8 cellular contexts compared by ENCODE assay signal in the genomic region with DNA sequence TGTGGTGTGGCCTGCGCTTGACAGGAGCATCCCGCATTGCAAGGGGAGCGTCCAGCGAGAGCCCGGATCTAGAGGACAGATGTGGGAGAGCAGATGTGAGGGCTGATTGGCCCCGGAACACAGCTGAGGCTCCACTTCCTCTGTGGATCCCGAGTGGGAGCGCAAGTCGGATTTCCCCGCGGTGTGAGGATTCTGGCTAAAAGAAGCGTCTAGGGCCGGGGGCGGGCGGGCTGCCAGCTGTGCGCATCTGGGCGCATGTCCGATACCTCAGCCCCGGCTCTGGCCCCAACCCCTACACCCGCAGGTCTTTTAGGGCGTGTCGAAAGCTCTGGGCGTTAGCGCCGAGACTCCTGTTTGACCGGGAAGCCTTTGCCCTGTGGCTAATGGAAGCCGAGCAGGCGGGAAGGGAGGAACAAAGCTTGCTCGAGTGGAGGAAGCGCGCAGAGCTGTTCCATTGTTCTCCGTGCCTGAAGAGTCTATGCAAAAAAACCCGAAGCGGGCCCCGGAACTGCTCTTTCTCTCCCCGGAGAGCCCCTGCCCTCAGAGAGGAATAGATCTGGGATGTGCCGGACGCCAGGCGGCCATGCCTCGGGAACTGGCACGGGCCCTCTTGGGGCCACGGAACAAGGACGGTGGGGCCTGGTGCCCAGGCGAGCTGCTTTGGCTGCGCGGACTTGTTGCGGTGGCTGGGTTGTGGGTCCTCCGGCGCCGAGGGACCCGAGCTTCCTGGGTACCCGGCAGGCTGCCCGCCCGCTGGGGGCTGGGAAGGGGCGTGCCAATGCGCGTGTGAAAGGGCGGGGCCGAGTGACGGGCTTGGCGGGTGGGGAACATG.
DNase-seq lines count a peak whose midpoint lies in the region; ATAC-seq and TF ChIP-seq lines count a peak whose summit lies in the region.

No MANE protein-coding gene starts in this region.

- H2AFZ ChIP-seq in trophoblast cell (ENCODE audit: insufficient read depth, low read length, poor library complexity): no peak overlapping the region

- ATAC-seq in GM18505 (IDR thresholded peaks at IDR 0.05; ENCODE audit: unreplicated experiment): no peak

- H3K9ac ChIP-seq in BLaER1 (peak overlapping the region; percentile 71), trophoblast cell (ENCODE audit: low read length) (peak overlapping the region; percentile 72)

- H3K27me3 ChIP-seq in BLaER1 (no peaks in the 10 kb centered on the region), adrenal gland (no peaks in the 10 kb centered on the region), trophoblast cell (ENCODE audit: insufficient read depth, low read length) (peaks cover 7% of the 10 kb centered on the region)

- H3K4ac ChIP-seq in trophoblast cell (ENCODE audit: low read depth, low read length): peak overlapping the region; percentile 18

- H3K4me2 ChIP-seq in BLaER1 (peak overlapping the region; percentile 93), trophoblast cell (ENCODE audit: low read length) (peak overlapping the region; percentile 88)

- peak overlapping the region; percentile 48 for H4K12ac ChIP-seq in trophoblast cell (ENCODE audit: low read depth, low read length)

- TF ChIP-seq POLR2A in adrenal gland (IDR thresholded peaks at IDR 0.05) (no peak), GM18505 (IDR thresholded peaks at IDR 0.05; ENCODE audit: borderline replicate concordance, extremely low read depth, insufficient read depth, insufficient read length) (no peak)

- H3K79me2 ChIP-seq in trophoblast cell (ENCODE audit: control insufficient read depth, insufficient read depth, low read length, poor library complexity): peaks cover 2% of the 10 kb centered on the region

- DNase-seq in NCI-H1092 treated with DMSO at 0.1 percent for 48 hours (lab: John Stamatoyannopoulos, UW): peak; percentile 83
- DNase-seq in adrenal gland: peak; percentile 20 to 77 (median 44)
- DNase-seq in cardiac septum (ENCODE audit: low spot score): peak; percentile 91
- peak; percentile 80 to 89 for DNase-seq in trophoblast cell
- no peak for DNase-seq in activated gamma-delta T cell treated with Interleukin-2 at 50 U/mL for 16 hours
- DNase-seq in activated CD4-positive, alpha-beta T cell treated with anti-CD3 and anti-CD28 coated beads, Interleukin-2, amount 50 U/mL, for 1 hour: no peak

- H3K4me1 ChIP-seq in BLaER1 (peaks cover 88% of the 10 kb centered on the region), adrenal gland (replicated peaks in 1 of 2) (peaks cover 8 to 11% of the 10 kb centered on the region in 2 donors), trophoblast cell (ENCODE audit: control insufficient read depth in 1 of 2, insufficient read depth in 2 of 2, low read length in 2 of 2) (peaks cover 21 to 23% of the 10 kb centered on the region in 2 experiments)

- H4K91ac ChIP-seq in trophoblast cell (ENCODE audit: low read depth, low read length): peak overlapping the region; percentile 64

- no peak overlapping the region for H2AK5ac ChIP-seq in trophoblast cell (ENCODE audit: low read length)

- peak overlapping the region; percentile 67 for H4K8ac ChIP-seq in trophoblast cell (ENCODE audit: low read depth, low read length)

- H3K27ac ChIP-seq in BLaER1: peak overlapping the region; percentile 71
- peak overlapping the region in 2 of 5 donors; percentile 65 to 73 for H3K27ac ChIP-seq in adrenal gland
- H3K27ac ChIP-seq in trophoblast cell (ENCODE audit: low read depth, low read length): peak overlapping the region; percentile 11

- H3K4me3 ChIP-seq in BLaER1: peak overlapping the region; percentile 72
- peak overlapping the region in 1 of 4 donors; percentile 62 for H3K4me3 ChIP-seq in adrenal gland
- H3K4me3 ChIP-seq in trophoblast cell (ENCODE audit: low read depth, low read length): peak overlapping the region; percentile 61

- 0 out of 2 replicates have a peak, but pooled peaks cover 6% of the 10 kb centered on the region for H3K36me3 ChIP-seq in BLaER1
- no peaks in the 10 kb centered on the region for H3K36me3 ChIP-seq in adrenal gland (replicated peaks in 1 of 2)
- H3K36me3 ChIP-seq in trophoblast cell (ENCODE audit: control insufficient read depth in 1 of 2, insufficient read depth in 2 of 2, low read length in 2 of 2): peaks cover 9 to 10% of the 10 kb centered on the region in 2 experiments

- intact Hi-C loops in adrenal gland (cut with DNase I): no loop called here
- intact Hi-C loops in cardiac septum (cut with DNase I): loop anchor here (5.0 kb wide), 4 partner anchors 42 to 142 kb away; partner anchors contain the start of gene NAV1

- H3K14ac ChIP-seq in trophoblast cell (ENCODE audit: low read length): peak overlapping the region; percentile 54

- H2BK12ac ChIP-seq in trophoblast cell (ENCODE audit: low read length): no peak overlapping the region

- peak overlapping the region; percentile 14 for H2BK5ac ChIP-seq in trophoblast cell (ENCODE audit: low read depth, low read length, poor library complexity)

- 17 to 54% (median 26%) methylated on average over 17 to 61 of the region's 61 CpGs for WGBS in adrenal gland, 4 donors
- WGBS in trophoblast cell (ENCODE audit: extremely low coverage, insufficient coverage, insufficient read length): no CpG with 5 or more reads among the region's 61 CpGs

- H3K9me3 ChIP-seq in BLaER1: no peaks in the 10 kb centered on the region
- no peaks in the 10 kb centered on the region for H3K9me3 ChIP-seq in adrenal gland (replicated peaks in 1 of 3)
- peaks cover 2% of the 10 kb centered on the region for H3K9me3 ChIP-seq in trophoblast cell (ENCODE audit: insufficient read depth, low read depth, low read length)

- peaks cover 2% of the 10 kb centered on the region for H3K79me1 ChIP-seq in trophoblast cell (ENCODE audit: low read length)

- H2BK120ac ChIP-seq in trophoblast cell (ENCODE audit: insufficient read depth, low read length, poor library complexity): no peak overlapping the region

- H4K20me1 ChIP-seq in BLaER1: peaks cover 82% of the 10 kb centered on the region

- H3K18ac ChIP-seq in trophoblast cell (ENCODE audit: low read length): peak overlapping the region; percentile 59

- H3K23ac ChIP-seq in trophoblast cell (ENCODE audit: low read length): no peak overlapping the region

- peak in 1 of 6 experiments; percentile 11 for TF ChIP-seq CTCF in adrenal gland (IDR thresholded peaks at IDR 0.05)

Comparison
In these comparisons a context has a peak if more than half of its experiments do, and no peak if none do; other contexts are left out.
1. DNase-seq: peak in NCI-H1092 treated with DMSO at 0.1 percent for 48 hours (single experiment), adrenal gland (7 of 7), cardiac septum (single experiment) and trophoblast cell (2 of 2); none in activated gamma-delta T cell treated with Interleukin-2 at 50 U/mL for 16 hours (single experiment) and activated CD4-positive, alpha-beta T cell treated with anti-CD3 and anti-CD28 coated beads, Interleukin-2, amount 50 U/mL, for 1 hour (single experiment).